ENCODE assay signal across 1 cellular context in the genomic region with DNA sequence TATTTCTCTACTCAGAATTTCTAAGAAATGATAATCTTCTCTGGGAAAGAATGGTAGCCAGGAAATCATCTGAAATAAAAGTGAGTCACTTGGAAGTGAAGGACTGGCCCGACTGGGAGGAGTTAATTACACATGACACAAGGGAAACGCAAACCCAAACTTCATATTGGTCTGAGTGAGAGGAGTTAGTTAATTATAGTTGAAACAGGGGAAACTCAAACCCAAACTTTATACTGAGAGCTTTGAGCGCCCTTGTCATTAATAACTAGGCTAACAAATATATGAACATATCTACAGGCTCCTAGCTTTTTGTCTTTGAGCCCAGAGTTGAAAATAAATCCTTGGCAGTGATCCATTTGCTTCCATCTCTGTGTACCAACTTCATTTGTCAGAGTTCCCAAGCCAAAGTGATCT.
TF ChIP-seq lines count a peak whose summit lies in the region.

No MANE protein-coding gene starts in this region.

TF ChIP-seq in IMR-90, 13 proteins besides CTCF, POLR2A, EP300 and RAD21 (continued from another document):
- TF ChIP-seq ELK1 (IDR thresholded peaks at IDR 0.05; ENCODE audit: borderline replicate concordance, low read depth, low read length) = no peak
- no peak for TF ChIP-seq SMC3 (IDR thresholded peaks at IDR 0.05; ENCODE audit: low read depth, low read length)
- TF ChIP-seq MAFK (IDR thresholded peaks at IDR 0.05; ENCODE audit: low read depth, low read length) = no peak
- TF ChIP-seq CEBPB (IDR thresholded peaks at IDR 0.05; ENCODE audit: low read depth, low read length) = no peak
- TF ChIP-seq MXI1 (IDR thresholded peaks at IDR 0.05; ENCODE audit: borderline replicate concordance, low read depth, low read length) = no peak
- TF ChIP-seq NFE2L2 (IDR thresholded peaks at IDR 0.05; ENCODE audit: low read depth, low read length) = no peak
